ENCODE assay signal across 8 cellular contexts in genomic region chr6:156687875-156688549, GRCh38.
A peak's percentile ranks its signal among the peaks of the same experiment; 100 is the strongest.
DNase-seq lines count a peak whose midpoint lies in the region; ATAC-seq, FAIRE-seq and TF ChIP-seq lines count a peak whose summit lies in the region.

No MANE protein-coding gene starts in this region.

- ATAC-seq in T-helper 17 cell (no peak), HG03196 (IDR thresholded peaks at IDR 0.05; ENCODE audit: unreplicated experiment) (no peak), GM18909 (IDR thresholded peaks at IDR 0.05; ENCODE audit: poor library complexity, unreplicated experiment) (no peak)

- TF ChIP-seq CTCF in BJ (IDR thresholded peaks at IDR 0.05; ENCODE audit: insufficient read depth, low read depth, low read length): no peak

- H3K4me3 ChIP-seq in BJ (ENCODE audit: low read depth, low read length): peak overlapping the region; percentile 68

- peaks cover 7% of the 10 kb centered on the region for H3K27me3 Mint-ChIP-seq in T-helper 17 cell

- FAIRE-seq in H54 (lab: Jason Lieb, UNC): no peak

- H3K27me3 ChIP-seq in BJ (ENCODE audit: control insufficient read depth, insufficient read depth, low read length): no peaks in the 10 kb centered on the region

- H3K9me3 ChIP-seq in T-helper 17 cell (ENCODE audit: control insufficient read depth, low read length, poor library complexity, severe bottlenecking): no peaks in the 10 kb centered on the region

- peak overlapping the region; percentile 78 for H3K4me3 Mint-ChIP-seq in T-helper 17 cell

- CTCF ChIA-PET in BJ (lab: Yijun Ruan, JAX): no interaction called here

- H3K4me1 Mint-ChIP-seq in T-helper 17 cell: peaks cover 17% of the 10 kb centered on the region

- H3K36me3 Mint-ChIP-seq in T-helper 17 cell (ENCODE audit: low read depth): no peaks in the 10 kb centered on the region

- H3K36me3 ChIP-seq in BJ (ENCODE audit: control insufficient read depth, insufficient read depth, low read length): no peaks in the 10 kb centered on the region

- peak overlapping the region; percentile 97 for H3K27ac Mint-ChIP-seq in T-helper 17 cell

- no peak for DNase-seq in BJ (ENCODE audit: low read depth)
- peak; percentile 18 for DNase-seq in H54 (ENCODE audit: insufficient read length, low spot score)
- DNase-seq in T-helper 17 cell: no peak
- DNase-seq in erythroblast (lab: John Stamatoyannopoulos, UW): peak; percentile 67
- peak; percentile 12 for DNase-seq in mucosa of gallbladder (ENCODE audit: low spot score)
- no peak for DNase-seq in NCI-H187 treated with DMSO at 0.1 percent for 48 hours (lab: John Stamatoyannopoulos, UW)

- TF ChIP-seq POLR2A in H54 (IDR thresholded peaks at IDR 0.05; ENCODE audit: low read depth, low read length) (no peak), erythroblast (IDR thresholded peaks at IDR 0.05; ENCODE audit: low read length) (no peak)

- POLR2A ChIA-PET in BJ (lab: Charles Lee): no interaction called here

Comparison
In these comparisons a context has a peak if more than half of its experiments do, and no peak if none do; other contexts are left out.
1. DNase-seq: peak in H54 (single experiment), erythroblast (2 of 2) and mucosa of gallbladder (single experiment); none in BJ (single experiment), T-helper 17 cell (0 of 3) and NCI-H187 treated with DMSO at 0.1 percent for 48 hours (single experiment).